Comparison of ENCODE assay signal across 8 cellular contexts in genomic region chr20:37693629-37694626, GRCh38.
A peak's percentile ranks its signal among the peaks of the same experiment; 100 is the strongest.
DNase-seq lines count a peak whose midpoint lies in the region; ATAC-seq and TF ChIP-seq lines count a peak whose summit lies in the region.

CTNNBL1 (plus strand) TSS chr20:37694030; CDS start chr20:37694123, 93 bp downstream.

- peak within 1 kb of the TSS; percentile 93 for H3K4me3 ChIP-seq in AG10803 (ENCODE audit: low read length)

- no peak for TF ChIP-seq CTCF in AG10803 (conservative IDR thresholded peaks at IDR 0.05; ENCODE audit: low read length)

- DNase-seq in AG10803 (ENCODE audit: low read depth), result peak; percentile 97
- DNase-seq in NCI-H446 (lab: John Stamatoyannopoulos, UW), result peak; percentile 96 to 99
- peak; percentile 91 to 92 (median 92) for DNase-seq in activated CD4-positive, CD25-positive, alpha-beta regulatory T cell (lab: John Stamatoyannopoulos, UW)
- DNase-seq in central memory CD4-positive, alpha-beta T cell, result peak; percentile 91
- peak; percentile 97 for DNase-seq in iris pigment epithelial cell (ENCODE audit: low read depth)
- DNase-seq in stimulated activated CD4-positive, alpha-beta T cell treated with anti-CD3 and anti-CD28 coated beads, Interleukin-12 subunit alpha, Interleukin-12 subunit beta, amount 100 ng/mL, for 4 hours, result peak; percentile 97

- ATAC-seq in GM19035 (IDR thresholded peaks at IDR 0.05; ENCODE audit: unreplicated experiment) (peak; percentile 89), HG03342 (IDR thresholded peaks at IDR 0.05; ENCODE audit: unreplicated experiment) (peak; percentile 72)

Comparison
In these comparisons a context has a peak if more than half of its experiments do, and no peak if none do; other contexts are left out.
1. Peak in every context shown above with its lines: DNase-seq, ATAC-seq and H3K4me3 ChIP-seq.